Comparison of ENCODE assay signal across 8 cellular contexts in the genomic region with DNA sequence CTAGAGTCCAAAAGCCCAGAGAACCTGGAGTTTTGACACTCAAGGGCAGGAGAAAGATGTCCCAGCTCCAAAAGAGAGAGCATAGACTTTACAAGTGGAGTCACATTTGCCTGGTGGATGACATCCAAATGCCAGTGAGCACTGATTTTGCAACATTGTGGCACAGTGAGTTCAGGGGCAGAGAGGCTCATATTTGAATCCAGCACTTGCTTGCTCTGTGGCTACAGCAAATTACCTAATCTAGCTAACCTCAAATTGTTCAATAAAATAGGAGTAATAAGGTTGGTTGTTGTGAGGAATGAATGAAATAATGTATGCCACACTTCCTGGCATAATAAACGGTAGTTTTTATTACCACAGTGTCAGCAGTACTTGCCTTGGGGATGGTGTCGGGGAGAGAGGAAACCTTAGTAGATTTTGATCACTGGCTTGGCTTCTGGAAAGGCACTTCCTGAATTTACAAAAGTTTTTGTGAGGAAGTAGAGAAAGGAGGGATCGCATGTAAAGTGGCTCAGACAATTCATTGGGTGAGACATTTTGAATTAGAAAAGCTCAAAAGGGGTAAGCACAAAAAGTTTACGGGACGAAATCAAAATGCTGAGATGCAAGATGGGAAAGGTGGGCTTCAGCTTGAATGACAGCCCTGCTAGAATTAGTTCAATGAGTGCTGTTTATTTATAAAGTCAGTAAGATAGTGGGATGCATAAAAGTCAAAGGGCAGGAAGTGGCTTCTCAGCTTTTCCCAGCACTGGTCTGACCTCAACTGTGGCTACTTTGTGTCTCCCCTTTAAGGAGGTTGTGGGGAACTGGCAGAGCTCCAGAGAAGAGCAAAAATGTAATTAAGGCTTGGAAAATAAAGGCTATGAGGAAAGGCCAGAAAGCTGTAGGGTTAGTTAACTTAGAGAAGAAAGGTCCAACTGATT.
DNase-seq lines count a peak whose midpoint lies in the region; ATAC-seq and TF ChIP-seq lines count a peak whose summit lies in the region.

No MANE protein-coding gene starts in this region.

- TF ChIP-seq CTCF in DND-41 (IDR thresholded peaks at IDR 0.05; ENCODE audit: borderline replicate concordance, extremely low read depth, low read length, poor library complexity, severe bottlenecking) (no peak), nephron progenitor cell (IDR thresholded peaks at IDR 0.05) (no peak), body of pancreas (IDR thresholded peaks at IDR 0.05) (no peak)

- peak overlapping the region; percentile 41 for H3K4me2 ChIP-seq in DND-41 (ENCODE audit: insufficient read depth, low read length)

- TF ChIP-seq POLR2A in body of pancreas (IDR thresholded peaks at IDR 0.05) = no peak

- 73 to 79% methylated on average over 5 of the region's 5 CpGs for WGBS in body of pancreas, 2 donors

- ATAC-seq in DND-41 (ENCODE audit: insufficient read depth, low read depth) (peak; percentile 84), HG03520 (IDR thresholded peaks at IDR 0.05; ENCODE audit: unreplicated experiment) (no peak), HG03175 (IDR thresholded peaks at IDR 0.05; ENCODE audit: unreplicated experiment) (no peak), body of pancreas (no peak), GM21423 (IDR thresholded peaks at IDR 0.05; ENCODE audit: unreplicated experiment) (no peak)

- no peaks in the 10 kb centered on the region for H3K9me3 ChIP-seq in DND-41 (ENCODE audit: insufficient read depth, low read length, severe bottlenecking)
- no peaks in the 10 kb centered on the region for H3K9me3 ChIP-seq in body of pancreas

- H3K4me3 Mint-ChIP-seq in nephron progenitor cell = peak overlapping the region; percentile 3

- H3K4me3 ChIP-seq in DND-41 (ENCODE audit: low read depth in 1 of 2, low read length in 2 of 2) (peak overlapping the region in 1 of 2 experiments; percentile 1; a peak in 1 of 4 replicates), body of pancreas (no peak overlapping the region)

- H3K36me3 Mint-ChIP-seq in nephron progenitor cell (ENCODE audit: low read depth) = peaks cover 12% of the 10 kb centered on the region

- H3K27ac Mint-ChIP-seq in nephron progenitor cell = peak overlapping the region; percentile 57

- no peaks in the 10 kb centered on the region for H3K36me3 ChIP-seq in DND-41 (ENCODE audit: insufficient read depth, low read length)
- no peaks in the 10 kb centered on the region for H3K36me3 ChIP-seq in body of pancreas (replicated peaks in 1 of 2; ENCODE audit: insufficient read depth in 1 of 2, low read depth in 2 of 2)

- H3K9me3 Mint-ChIP-seq in nephron progenitor cell = peaks cover 14% of the 10 kb centered on the region

- DNase-seq in DND-41 = peak; percentile 74
- DNase-seq in OCI-M1 (lab: John Stamatoyannopoulos, UW) = peak; percentile 27
- peak; percentile 54 for DNase-seq in epidermal melanocyte (ENCODE audit: insufficient read length, low spot score)
- DNase-seq in nephron progenitor cell = no peak
- DNase-seq in body of pancreas = no peak

- H3K27ac ChIP-seq in DND-41 (ENCODE audit: low read length) = peak overlapping the region; percentile 90
- H3K27ac ChIP-seq in body of pancreas = peak overlapping the region in 1 of 4 donors; percentile 22

- H3K79me2 ChIP-seq in DND-41 (ENCODE audit: insufficient read depth, low read length) = no peaks in the 10 kb centered on the region

- intact Hi-C loops in body of pancreas (cut with DNase I) = no loop called here

- H2AFZ ChIP-seq in DND-41 (ENCODE audit: low read depth, low read length) = peak overlapping the region; percentile 53

- H3K4me1 ChIP-seq in DND-41 (ENCODE audit: insufficient read depth, low read length) (peaks cover 27% of the 10 kb centered on the region), body of pancreas (no peaks in the 10 kb centered on the region)

- H3K27me3 ChIP-seq in DND-41 (ENCODE audit: insufficient read depth, low read length, poor library complexity) (no peaks in the 10 kb centered on the region), body of pancreas (no peaks in the 10 kb centered on the region)

- H3K27me3 Mint-ChIP-seq in nephron progenitor cell (ENCODE audit: low read depth, poor library complexity) = peaks cover 5% of the 10 kb centered on the region

- H4K20me1 ChIP-seq in DND-41 (ENCODE audit: insufficient read depth, low read length) = no peaks in the 10 kb centered on the region

- peaks cover 29% of the 10 kb centered on the region for H3K4me1 Mint-ChIP-seq in nephron progenitor cell

- H3K9ac ChIP-seq in DND-41 (ENCODE audit: low read depth, low read length) = peak overlapping the region; percentile 36

Comparison
In these comparisons a context has a peak if more than half of its experiments do, and no peak if none do; other contexts are left out.
1. DNase-seq: peak in DND-41 (single experiment), OCI-M1 (single experiment) and epidermal melanocyte (single experiment); none in nephron progenitor cell (single experiment) and body of pancreas (0 of 4).